ENCODE assay signal across 18 cellular contexts in the genomic region with DNA sequence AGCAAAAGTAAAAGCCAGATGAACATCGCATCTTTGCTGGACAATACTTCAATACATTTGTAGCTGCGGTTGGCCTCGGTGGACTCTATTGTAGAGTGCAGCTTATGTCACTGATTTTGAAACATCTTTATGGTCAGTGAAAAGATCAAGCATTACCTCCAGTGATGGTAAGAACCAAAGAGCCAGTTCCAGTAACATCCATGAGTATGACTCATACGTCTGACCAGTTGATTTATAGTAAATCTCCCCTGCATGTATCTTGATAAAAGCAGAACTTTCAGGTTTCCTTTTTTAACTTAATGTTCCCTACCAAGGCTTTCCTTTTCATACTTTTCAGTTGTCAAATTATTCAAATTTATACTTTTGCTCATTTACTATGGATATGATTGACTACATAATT.
"Had no signal": no experiment of that assay in that cellular context is flagged by ENCODE, and none has a peak within 500 bp of the region (broad histone marks: within the 10 kb centered on the region; RNA-seq: fewer than 3 reads in every experiment).

No MANE protein-coding gene starts in this region.

- H3K4me1 ChIP-seq: gastrocnemius medialis, pancreas, right lobe of liver, suprapubic skin, tibial artery, upper lobe of right lung, vagina had no signal

- H3K36me3 ChIP-seq: gastrocnemius medialis, heart right ventricle, pancreas, right lobe of liver, suprapubic skin, tibial artery, upper lobe of right lung, vagina had no signal

- DNase-seq: effector CD4-positive, alpha-beta T cell; endodermal cell; gastrocnemius medialis; heart right ventricle; islet precursor cell; mammary epithelial cell; natural killer cell; pancreas; retina; right lobe of liver; stimulated activated CD4-positive, alpha-beta T cell treated with anti-CD3 and anti-CD28 coated beads, Interleukin-4, amount 100 ng/mL, for 1 hour; stimulated activated CD8-positive, alpha-beta memory T cell treated with anti-CD3 and anti-CD28 coated beads, Interleukin-4, amount 100 ng/mL, for 48 hours; stimulated activated naive CD8-positive, alpha-beta T cell treated with anti-CD3 and anti-CD28 coated beads, Interleukin-15, Interleukin-2, amounts not matched to agents 100 U/mL and 50 U/mL, for 24 hours; tibial artery; upper lobe of right lung had no signal

- H3K4me3 ChIP-seq: coronary artery, gastrocnemius medialis, heart right ventricle, pancreas, right lobe of liver, suprapubic skin, tibial artery, upper lobe of right lung, vagina had no signal

- H3K27me3 ChIP-seq: gastrocnemius medialis, pancreas, right lobe of liver, suprapubic skin, tibial artery, upper lobe of right lung, vagina had no signal

- H3K9me3 ChIP-seq: gastrocnemius medialis, heart right ventricle, pancreas, right lobe of liver, suprapubic skin, tibial artery, upper lobe of right lung, vagina had no signal

- H3K27ac ChIP-seq: coronary artery, gastrocnemius medialis, heart right ventricle, pancreas, right lobe of liver, suprapubic skin, tibial artery, upper lobe of right lung, vagina had no signal
